Comparison of ENCODE assay signal across 9 cellular contexts in the genomic region with DNA sequence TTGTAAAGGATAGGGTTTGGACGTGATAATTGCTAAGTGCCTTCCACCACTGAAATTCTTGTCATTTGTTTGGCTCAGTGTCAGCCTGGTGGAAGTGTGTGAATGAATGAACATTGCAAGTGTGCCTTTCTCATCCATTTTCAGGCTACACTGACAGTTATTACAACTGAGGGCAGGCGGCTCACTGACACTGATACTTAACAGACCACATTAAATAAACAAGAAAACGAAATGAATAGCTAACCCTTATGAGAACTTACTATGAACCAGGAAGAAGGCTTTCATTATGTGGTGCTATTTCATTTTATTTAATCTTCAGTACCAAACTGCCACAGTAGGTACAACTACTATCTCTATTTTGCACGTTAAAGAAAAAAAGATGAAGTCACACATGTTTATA.
"Had no signal": no experiment of that assay in that cellular context is flagged by ENCODE, and none has a peak within 500 bp of the region (broad histone marks: within the 10 kb centered on the region; RNA-seq: fewer than 3 reads in every experiment).

No MANE protein-coding gene starts in this region.

- H3K4me3 Mint-ChIP-seq: GM23338, H9, HFFc6 had no signal

- H3K9ac ChIP-seq: GM23248 had no signal

- H3K4me2 ChIP-seq: GM23338 had no signal

- H3K4me1 Mint-ChIP-seq: GM23338, H9 had no signal

- H3K27ac Mint-ChIP-seq: GM23338, H9, HFFc6 had no signal

- ATAC-seq: GM23338, HCT116 had no signal

- H3K36me3 ChIP-seq: HAP-1 had no signal

- H3K27ac ChIP-seq: GM23248 had no signal

- H2AFZ ChIP-seq: GM23248, GM23338 had no signal

- H3K4me3 ChIP-seq: GM23248, GM23338, HAP-1 had no signal

- H3K9me3 ChIP-seq: HAP-1 had no signal

- H3K4me1 ChIP-seq: HAP-1 had no signal

- H3K9me3 Mint-ChIP-seq: H9 had no signal

- DNase-seq: GM23248, GOT3, H7, H9, HCEC 1CT, HFFc6 had no signal
